In genomic region chr2:226585130-226585561, GRCh38 we compare ENCODE assay signal across 1 cellular context.
A peak's percentile ranks its signal among the peaks of the same experiment; 100 is the strongest.
TF ChIP-seq lines count a peak whose summit lies in the region.

No MANE protein-coding gene starts in this region.

TF ChIP-seq in H1, 55 proteins besides CTCF, POLR2A, EP300 and RAD21 (continued from another document):
- TF ChIP-seq KDM1A (IDR thresholded peaks at IDR 0.05; ENCODE audit: borderline replicate concordance, low read length) (no peak), TCF12 (IDR thresholded peaks at IDR 0.05; ENCODE audit: low read depth, low read length) (no peak), RFX5 (IDR thresholded peaks at IDR 0.05; ENCODE audit: borderline replicate concordance, low read depth, low read length) (no peak), POU5F1 (IDR thresholded peaks at IDR 0.05; ENCODE audit: low read depth, low read length) (no peak), SRF (IDR thresholded peaks at IDR 0.05; ENCODE audit: low read depth, low read length) (peak; percentile 41; the same call in 1 of the 2 replicates), SIX5 (IDR thresholded peaks at IDR 0.05; ENCODE audit: low read depth, low read length) (no peak)
